In genomic region chr1:33255347-33256311, GRCh38 we compare ENCODE assay signal across 8 cellular contexts. TPM values are rescaled to one million over a fixed set of nuclear protein-coding genes. Genes with fewer than 3 reads are reported as not detected.
DNase-seq lines count a peak whose midpoint lies in the region; ATAC-seq and TF ChIP-seq lines count a peak whose summit lies in the region.

No MANE protein-coding gene starts in this region.

- H3K36me3 ChIP-seq in OCI-LY3 (replicated peaks; ENCODE audit: low read depth, low read length): no peaks in the 10 kb centered on the region

- peaks cover 9 to 11% of the 10 kb centered on the region in 2 donors for H3K27me3 Mint-ChIP-seq in natural killer cell treated with Interleukin-12 subunit alpha and Interleukin-12 subunit beta and Interleukin-15 and Interleukin-18, amount 100 ng/mL, for 72 hours

- H3K4me3 ChIP-seq in OCI-LY3 (ENCODE audit: low read length) (peak overlapping the region; percentile 76), fibroblast of villous mesenchyme (ENCODE audit: low read depth, low read length) (peak overlapping the region; percentile 40)

- no peaks in the 10 kb centered on the region for H3K9me3 Mint-ChIP-seq in natural killer cell treated with Interleukin-12 subunit alpha and Interleukin-12 subunit beta and Interleukin-15 and Interleukin-18, amount 100 ng/mL, for 72 hours

- no peaks in the 10 kb centered on the region for H3K27me3 ChIP-seq in OCI-LY3 (ENCODE audit: low read depth, low read length)

- H3K79me2 ChIP-seq in OCI-LY3 (ENCODE audit: low read length): peaks cover 24% of the 10 kb centered on the region

- DNase-seq in GDM1 (lab: John Stamatoyannopoulos, UW): peak; percentile 81
- DNase-seq in activated effector memory CD4-positive, alpha-beta T cell treated with Interleukin-2 at 50 U/mL for 16 hours: peak; percentile 31
- no peak for DNase-seq in fibroblast of villous mesenchyme (ENCODE audit: low read depth)
- DNase-seq in natural killer cell treated with Interleukin-12 subunit alpha and Interleukin-12 subunit beta and Interleukin-15 and Interleukin-18, amount 100 ng/mL, for 72 hours (ENCODE audit: low spot score): peak; percentile 64
- DNase-seq in H4 (ENCODE audit: low spot score): no peak

- H3K4me2 ChIP-seq in OCI-LY3 (ENCODE audit: low read length): peak overlapping the region; percentile 81

- TF ChIP-seq CTCF in OCI-LY3 (IDR thresholded peaks at IDR 0.05; ENCODE audit: low read depth, low read length) (no peak), fibroblast of villous mesenchyme (IDR thresholded peaks at IDR 0.05; ENCODE audit: insufficient read depth, low read depth, low read length) (no peak)

- peaks cover 12 to 16% of the 10 kb centered on the region in 2 donors for H3K4me1 Mint-ChIP-seq in natural killer cell treated with Interleukin-12 subunit alpha and Interleukin-12 subunit beta and Interleukin-15 and Interleukin-18, amount 100 ng/mL, for 72 hours (ENCODE audit: low read depth in 2 of 2)

- H3K27ac Mint-ChIP-seq in natural killer cell treated with Interleukin-12 subunit alpha and Interleukin-12 subunit beta and Interleukin-15 and Interleukin-18, amount 100 ng/mL, for 72 hours: peak overlapping the region; percentile 41 to 64

- H3K36me3 Mint-ChIP-seq in natural killer cell treated with Interleukin-12 subunit alpha and Interleukin-12 subunit beta and Interleukin-15 and Interleukin-18, amount 100 ng/mL, for 72 hours: no peaks in the 10 kb centered on the region

- H3K4me1 ChIP-seq in OCI-LY3 (ENCODE audit: low read length): peaks cover 19% of the 10 kb centered on the region

- H2AFZ ChIP-seq in OCI-LY3 (ENCODE audit: low read depth, low read length): peak overlapping the region; percentile 83

- peak overlapping the region; percentile 56 for H3K9ac ChIP-seq in OCI-LY3 (ENCODE audit: low read length)

- H3K9me3 ChIP-seq in OCI-LY3 (ENCODE audit: insufficient read depth, low read length): no peaks in the 10 kb centered on the region

- H4K20me1 ChIP-seq in OCI-LY3 (ENCODE audit: insufficient read depth, low read length): no peaks in the 10 kb centered on the region

- H3K4me3 Mint-ChIP-seq in natural killer cell treated with Interleukin-12 subunit alpha and Interleukin-12 subunit beta and Interleukin-15 and Interleukin-18, amount 100 ng/mL, for 72 hours: peak overlapping the region; percentile 90

- no peak overlapping the region for H3K27ac ChIP-seq in OCI-LY3 (ENCODE audit: low read length)
- H3K27ac ChIP-seq in temporal lobe (ENCODE audit: low read depth, low read length): peak overlapping the region; percentile 84

- ATAC-seq in HG03066 (IDR thresholded peaks at IDR 0.05; ENCODE audit: low read depth, unreplicated experiment): peak; percentile 16
- peak; percentile 69 to 71 for ATAC-seq in natural killer cell treated with Interleukin-12 subunit alpha and Interleukin-12 subunit beta and Interleukin-15 and Interleukin-18, amount 100 ng/mL, for 72 hours

RNA-seq across cellular contexts. Expression of gene ZNF362, which starts 0.7 kb away (rescaled TPM):
- total RNA-seq in fibroblast of villous mesenchyme (9.5 and 12.2 TPM in 2 replicates), temporal lobe (15.5 TPM)
- 1 to 10 TPM; 6.7 to 7.5 TPM for total RNA-seq in natural killer cell treated with Interleukin-12 subunit alpha and Interleukin-12 subunit beta and Interleukin-15 and Interleukin-18, amount 100 ng/mL, for 72 hours
- 3.6 and 5.0 TPM in 2 replicates for total RNA-seq in H4 (2014; rRNA removed; shearing (Covaris generic))

Comparison
In these comparisons a context has a peak if more than half of its experiments do, and no peak if none do; other contexts are left out.
1. DNase-seq: peak in GDM1 (single experiment), activated effector memory CD4-positive, alpha-beta T cell treated with Interleukin-2 at 50 U/mL for 16 hours (single experiment) and natural killer cell treated with Interleukin-12 subunit alpha and Interleukin-12 subunit beta and Interleukin-15 and Interleukin-18, amount 100 ng/mL, for 72 hours (single experiment); none in fibroblast of villous mesenchyme (single experiment) and H4 (single experiment).